1 cellular context compared by ENCODE assay signal in genomic region chr17:7324438-7324779, GRCh38.
TF ChIP-seq lines count a peak whose summit lies in the region.

No MANE protein-coding gene starts in this region.

TF ChIP-seq in IMR-90, 13 proteins besides CTCF, POLR2A, EP300 and RAD21:
- TF ChIP-seq CEBPB (IDR thresholded peaks at IDR 0.05; ENCODE audit: low read depth, low read length) (no peak), SMC3 (IDR thresholded peaks at IDR 0.05; ENCODE audit: low read depth, low read length) (no peak), RCOR1 (IDR thresholded peaks at IDR 0.05; ENCODE audit: insufficient replicate concordance, low read length) (no peak), FOS (IDR thresholded peaks at IDR 0.05; ENCODE audit: low read depth, low read length) (no peak), MAFK (IDR thresholded peaks at IDR 0.05; ENCODE audit: low read depth, low read length) (no peak), ELK1 (IDR thresholded peaks at IDR 0.05; ENCODE audit: borderline replicate concordance, low read depth, low read length) (no peak), NFE2L2 (IDR thresholded peaks at IDR 0.05; ENCODE audit: low read depth, low read length) (no peak), MAZ (IDR thresholded peaks at IDR 0.05; ENCODE audit: borderline replicate concordance, low read depth, low read length) (no peak), MXI1 (IDR thresholded peaks at IDR 0.05; ENCODE audit: borderline replicate concordance, low read depth, low read length) (no peak), USF2 (IDR thresholded peaks at IDR 0.05; ENCODE audit: low read depth, low read length) (no peak), BHLHE40 (IDR thresholded peaks at IDR 0.05; ENCODE audit: low read depth, low read length) (no peak), CHD1 (IDR thresholded peaks at IDR 0.05; ENCODE audit: low read depth, low read length) (no peak), RFX5 (IDR thresholded peaks at IDR 0.05; ENCODE audit: low read depth, low read length) (no peak)
TF ChIP-seq in IMR-90: peak in this region for 0.
